ENCODE assay signal across 31 cellular contexts in the genomic region with DNA sequence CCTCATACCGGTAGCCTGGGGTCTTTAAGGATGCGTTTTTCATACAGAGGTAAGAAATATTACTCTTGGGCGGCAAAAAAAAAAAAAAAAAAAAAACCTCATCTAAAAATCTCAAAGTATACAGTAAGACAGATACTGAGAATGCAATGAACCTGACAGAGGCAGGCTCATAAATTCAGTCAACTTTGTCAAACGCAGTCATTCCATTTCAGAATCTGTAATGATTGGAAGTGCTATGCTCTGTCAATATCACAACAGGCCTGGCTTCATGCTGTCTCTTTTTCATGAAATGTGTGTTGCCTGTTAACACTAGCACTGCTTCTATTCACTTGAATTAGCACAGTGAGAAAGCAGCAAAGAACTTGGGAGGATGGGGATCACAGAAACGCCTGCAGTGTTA.
"Had no signal": no experiment of that assay in that cellular context is flagged by ENCODE, and none has a peak within 500 bp of the region (broad histone marks: within the 10 kb centered on the region; RNA-seq: fewer than 3 reads in every experiment).

No MANE protein-coding gene starts in this region.

- H3K27ac ChIP-seq: adrenal gland, body of pancreas, brain microvascular endothelial cell, breast epithelium, VCaP had no signal

- DNase-seq: activated B cell treated with CpG ODN at 0.5 μM for 24 hours; activated CD4-positive, alpha-beta memory T cell treated with anti-CD3 and anti-CD28 coated beads for 36 hours; activated CD4-positive, alpha-beta T cell treated with anti-CD3 and anti-CD28 coated beads for 4 hours; activated CD4-positive, alpha-beta T cell treated with anti-CD3 and anti-CD28 coated beads, Interleukin-2, amount 10 ng/mL, durations not matched to agents 24 days and 14 days; activated CD4-positive, alpha-beta T cell treated with anti-CD3 and anti-CD28 coated beads, Interleukin-2, amount 50 U/mL, for 1 hour; activated CD4-positive, alpha-beta T cell treated with anti-CD3 and anti-CD28 coated beads, Interleukin-2, amount 50 U/mL, for 4 hours; activated CD4-positive, CD25-positive, alpha-beta regulatory T cell treated with anti-CD3 and anti-CD28 coated beads, Interleukin-2, amount 50 U/mL, for 72 hours; activated CD8-positive, alpha-beta memory T cell treated with anti-CD3 and anti-CD28 coated beads, Interleukin-2, amount 50 U/mL, for 4 hours; activated CD8-positive, alpha-beta T cell treated with anti-CD3 and anti-CD28 coated beads for 36 hours; activated effector memory CD4-positive, alpha-beta T cell treated with anti-CD3 and anti-CD28 coated beads, Interleukin-2, amount 50 U/mL, for 16 hours; activated gamma-delta T cell treated with Interleukin-2 at 50 U/mL for 16 hours; activated naive CD4-positive, alpha-beta T cell; activated naive CD4-positive, alpha-beta T cell treated with anti-CD3 and anti-CD28 coated beads for 36 hours; activated naive CD4-positive, alpha-beta T cell treated with anti-CD3 and anti-CD28 coated beads, Interleukin-2, amount 50 U/mL, for 16 hours; activated naive CD8-positive, alpha-beta T cell treated with anti-CD3 and anti-CD28 coated beads for 36 hours; activated T-cell treated with anti-CD3 and anti-CD28 coated beads for 4 hours; activated T-cell treated with anti-CD3 and anti-CD28 coated beads, Interleukin-2, amount 50 U/mL, for 1 hour; activated T-cell treated with anti-CD3 and anti-CD28 coated beads, Interleukin-2, amount 50 U/mL, for 4 hours; activated T-cell treated with anti-CD3 and anti-CD28 coated beads, Interleukin-2, amount 50 U/mL, for 72 hours; adrenal gland; amniotic stem cell; aorta; body of pancreas; brain microvascular endothelial cell; central memory CD4-positive, alpha-beta T cell; T-helper 2 cell; T-helper 9 cell had no signal

- H3K4me3 ChIP-seq: adrenal gland, body of pancreas, breast epithelium had no signal

- H3K9me3 ChIP-seq: adrenal gland, body of pancreas, breast epithelium had no signal

- H3K27me3 ChIP-seq: adrenal gland, body of pancreas, brain microvascular endothelial cell, breast epithelium had no signal

- ATAC-seq: activated CD8-positive, alpha-beta T cell treated with anti-CD3 and anti-CD28 coated beads for 36 hours; activated naive CD4-positive, alpha-beta T cell treated with anti-CD3 and anti-CD28 coated beads, Interleukin-2, amount 50 U/mL, for 72 hours; activated T-cell treated with anti-CD3 and anti-CD28 coated beads, Interleukin-2, amount 50 U/mL, for 4 hours; activated T-cell treated with anti-CD3 and anti-CD28 coated beads, Interleukin-2, amount 50 U/mL, for 72 hours; activated T-helper 17 cell treated with anti-CD3 and anti-CD28 coated beads, Interleukin-2, amount 50 U/mL, for 72 hours; body of pancreas had no signal

- H3K4me1 ChIP-seq: breast epithelium had no signal

- H3K36me3 ChIP-seq: adrenal gland, brain microvascular endothelial cell, breast epithelium had no signal
